8 cellular contexts compared by ENCODE assay signal in the genomic region with DNA sequence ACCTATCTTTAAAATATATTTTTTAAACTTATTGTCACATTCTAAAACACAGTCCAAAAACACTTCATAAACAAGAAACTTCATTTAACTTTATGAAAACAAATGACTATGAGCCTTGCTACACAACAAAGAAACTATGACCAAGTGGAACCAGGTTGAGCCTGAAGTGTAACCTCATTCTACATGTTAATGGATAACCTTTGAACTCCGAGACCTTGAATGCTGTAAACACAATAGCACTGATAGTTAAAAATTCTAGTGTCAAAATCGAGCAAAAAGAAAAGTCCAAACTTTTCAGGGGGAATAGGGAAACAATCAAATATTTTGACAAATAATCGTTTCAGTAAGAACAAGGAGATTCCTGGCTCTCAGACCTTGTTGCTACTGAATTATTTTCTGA. TPM values are rescaled to one million over a fixed set of nuclear protein-coding genes. Genes with fewer than 3 reads are reported as not detected.
DNase-seq lines count a peak whose midpoint lies in the region; ATAC-seq and TF ChIP-seq lines count a peak whose summit lies in the region.
"Not testable (repeated sequence)": the region's sequence is repeated elsewhere in the genome, so short reads cannot be mapped to it uniquely, and the experiment has no call there.

No MANE protein-coding gene starts in this region.

- H3K79me1 ChIP-seq in H9 (ENCODE audit: insufficient read depth, low read depth, low read length, poor library complexity, severe bottlenecking) = not testable (repeated sequence)

- H3K23me2 ChIP-seq in H9 (ENCODE audit: insufficient read length, low read depth, low read length, poor library complexity, severe bottlenecking) = not testable (repeated sequence)

- WGBS in H9 (ENCODE audit: extremely low coverage, insufficient read length, low lambda C conversion rate) = no CpG with 5 or more reads among the region's 3 CpGs
- WGBS in smooth muscle cell (ENCODE audit: low lambda C conversion rate) = 44% methylated on average over 3 of the region's 3 CpGs

- H2BK12ac ChIP-seq in H9 (ENCODE audit: insufficient read length, low read depth, low read length) = not testable (repeated sequence)

- H3K27ac ChIP-seq in A673 (ENCODE audit: low read depth, low read length, poor library complexity, severe bottlenecking) = peak overlapping the region; percentile 86
- not testable (repeated sequence) for H3K27ac ChIP-seq in H9 (ENCODE audit: insufficient read length, low read depth, low read length)
- H3K27ac ChIP-seq in Panc1 (ENCODE audit: low read length) = peak overlapping the region; percentile 98
- H3K27ac ChIP-seq in colonic mucosa = peak overlapping the region; percentile 92
- peak overlapping the region; percentile 84 for H3K27ac ChIP-seq in smooth muscle cell (ENCODE audit: low read depth)

- in situ Hi-C loops in Panc1 (cut with HindIII; ENCODE audit: low pct_unique_long_range_greater_than_20kb, low sequenced_read_pairs) = not testable (repeated sequence)

- H3K4ac ChIP-seq in H9 (ENCODE audit: low read depth, low read length) = not testable (repeated sequence)

- not testable (repeated sequence) for H3K27me3 Mint-ChIP-seq in H9 (ENCODE audit: low read depth); activated T-helper 17 cell treated with anti-CD3 and anti-CD28 coated beads, Interleukin-2, amount 50 U/mL, for 72 hours; naive thymus-derived CD8-positive, alpha-beta T cell
- H3K27me3 Mint-ChIP-seq in immature natural killer cell (ENCODE audit: low read depth in 3 of 3) = peaks cover 7 to 13% (median 11%) of the 10 kb centered on the region in 3 donors

- H3K4me1 ChIP-seq in A673 (ENCODE audit: insufficient read depth, low read length, poor library complexity, severe bottlenecking) (peaks cover 39% of the 10 kb centered on the region), H9 (ENCODE audit: insufficient read depth, low read length) (peaks cover 11% of the 10 kb centered on the region; the same call in 1 of the 2 replicates), Panc1 (ENCODE audit: control insufficient read depth, insufficient read depth, low read length) (peaks cover 31% of the 10 kb centered on the region), smooth muscle cell (ENCODE audit: low read depth) (peaks cover 28% of the 10 kb centered on the region)
- H3K4me1 ChIP-seq in colonic mucosa = not testable (repeated sequence)

- CTCF ChIA-PET in A673 (lab: Charles Lee) = interaction anchor here (0.7 kb wide), 1 partner anchor 66 kb away, joined by 4 read pairs; no protein-coding TSS in a partner anchor
- CTCF ChIA-PET in Panc1 (lab: Charles Lee) = not testable (repeated sequence)

- not testable (repeated sequence) for H3K27me3 ChIP-seq in A673 (replicated peaks; ENCODE audit: insufficient read depth, low read depth, low read length, poor library complexity); H9 (ENCODE audit: insufficient read depth, low read length); Panc1 (ENCODE audit: control insufficient read depth, insufficient read depth, low read length); colonic mucosa; smooth muscle cell (ENCODE audit: low read depth)

- H4K5ac ChIP-seq in H9 (ENCODE audit: insufficient read length, low read depth, low read length) = not testable (repeated sequence)

- DNase-seq in A673 (ENCODE audit: low spot score); H9; Panc1 (ENCODE audit: low read depth, low spot score); immature natural killer cell; naive thymus-derived CD8-positive, alpha-beta T cell; smooth muscle cell (lab: John Stamatoyannopoulos, UW; ENCODE audit: unreplicated experiment): not testable (repeated sequence)
- DNase-seq in colonic mucosa = peak; percentile 26

- H3K4me1 Mint-ChIP-seq in H9 (peaks cover 57 to 61% of the 10 kb centered on the region in 2 experiments), immature natural killer cell (peaks cover 37 to 60% of the 10 kb centered on the region in 2 donors)
- H3K4me1 Mint-ChIP-seq in activated T-helper 17 cell treated with anti-CD3 and anti-CD28 coated beads, Interleukin-2, amount 50 U/mL, for 72 hours = peaks cover 33% of the 10 kb centered on the region
- H3K4me1 Mint-ChIP-seq in naive thymus-derived CD8-positive, alpha-beta T cell = peaks cover 29 to 71% (median 58%) of the 10 kb centered on the region in 4 donors

- TF ChIP-seq CTCF in A673 (conservative IDR thresholded peaks at IDR 0.05; ENCODE audit: low read depth, low read length); H9 (conservative IDR thresholded peaks at IDR 0.05); Panc1 (IDR thresholded peaks at IDR 0.05); colonic mucosa (IDR thresholded peaks at IDR 0.05); smooth muscle cell (IDR thresholded peaks at IDR 0.05; ENCODE audit: borderline replicate concordance, insufficient read depth, poor library complexity, severe bottlenecking): not testable (repeated sequence)

- not testable (repeated sequence) for H3K9me3 ChIP-seq in A673 (ENCODE audit: low read depth, low read length, poor library complexity, severe bottlenecking); H9 (ENCODE audit: control insufficient read depth, low read depth, low read length); Panc1 (ENCODE audit: control insufficient read depth, insufficient read depth, low read depth, low read length); colonic mucosa; smooth muscle cell (replicated peaks; ENCODE audit: low read depth)

- not testable (repeated sequence) for H3K9ac ChIP-seq in H9 (ENCODE audit: extremely low read depth, insufficient read length, low read length); smooth muscle cell (ENCODE audit: low read depth)
- peak overlapping the region in 1 of 2 donors; percentile 82 for H3K9ac ChIP-seq in colonic mucosa (ENCODE audit: low read depth in 2 of 2, low read length in 2 of 2)

- not testable (repeated sequence) for H2AK5ac ChIP-seq in H9 (ENCODE audit: insufficient read length, low read length)

- not testable (repeated sequence) for H3K79me2 ChIP-seq in H9 (ENCODE audit: insufficient read depth, low read length)
- peaks cover 27% of the 10 kb centered on the region for H3K79me2 ChIP-seq in smooth muscle cell (ENCODE audit: low read depth)

- H3K4me3 ChIP-seq in A673 (ENCODE audit: low read depth, low read length, poor library complexity, severe bottlenecking) = peak overlapping the region; percentile 79
- H3K4me3 ChIP-seq in Panc1 (ENCODE audit: low read depth in 2 of 2, low read length in 2 of 2) = peak overlapping the region; percentile 53 to 66
- H3K4me3 ChIP-seq in colonic mucosa = peak overlapping the region; percentile 56
- H3K4me3 ChIP-seq in smooth muscle cell = peak overlapping the region; percentile 78

- intact Hi-C loops in A673 (cut with micrococcal nuclease; ENCODE audit: unreplicated experiment) = loop anchor here (5.0 to 10.0 kb wide), 3 partner anchors 82 to 232 kb away; no protein-coding TSS in a partner anchor
- intact Hi-C loops in Panc1 (cut with micrococcal nuclease; ENCODE audit: unreplicated experiment) = loop anchor here (10.0 kb wide), 2 partner anchors 139 to 319 kb away; no protein-coding TSS in a partner anchor
- intact Hi-C loops in colonic mucosa (cut with DNase I) = loop anchor here (10.0 kb wide), 1 partner anchor 49 kb away; no protein-coding TSS in a partner anchor

- not testable (repeated sequence) for H2BK5ac ChIP-seq in H9 (ENCODE audit: insufficient read length, low read length)

- H3K18ac ChIP-seq in H9 (ENCODE audit: insufficient read length, low read depth, low read length) = not testable (repeated sequence)

- not testable (repeated sequence) for H2BK20ac ChIP-seq in H9 (ENCODE audit: low read depth, low read length, poor library complexity, severe bottlenecking)

- H4K20me1 ChIP-seq in H9 (ENCODE audit: control insufficient read depth, insufficient read depth, insufficient read length); smooth muscle cell (ENCODE audit: low read depth): not testable (repeated sequence)

- not testable (repeated sequence) for ATAC-seq in Panc1; activated T-helper 17 cell treated with anti-CD3 and anti-CD28 coated beads, Interleukin-2, amount 50 U/mL, for 72 hours (replicated peaks); naive thymus-derived CD8-positive, alpha-beta T cell

- not testable (repeated sequence) for H3K4me2 ChIP-seq in H9 (ENCODE audit: insufficient read depth, insufficient read length, low read length)
- peak overlapping the region; percentile 92 for H3K4me2 ChIP-seq in smooth muscle cell

- H3K23ac ChIP-seq in H9 (ENCODE audit: insufficient read length, low read depth, low read length) = not testable (repeated sequence)

- POLR2A ChIA-PET in A673 (lab: Charles Lee; ENCODE audit: low non-redundant PET) = not testable (repeated sequence)
- POLR2A ChIA-PET in Panc1 (lab: Charles Lee) = interaction anchor here (0.7 to 2.3 kb wide), 2 partner anchors 14 to 87 kb away, joined by 6 to 17 read pairs; no protein-coding TSS in a partner anchor
- POLR2A ChIA-PET in naive thymus-derived CD8-positive, alpha-beta T cell (lab: Charles Lee) = interaction anchor here (0.6 to 8.4 kb wide), 11 partner anchors 14 to 320 kb away, joined by 3 to 143 read pairs (median 5); no protein-coding TSS in a partner anchor

- BruUV-seq in A673 (replicated peaks; lab: Mats Ljungman, UMichigan); Panc1 (replicated peaks; lab: Mats Ljungman, UMichigan): not testable (repeated sequence)

- H3K27ac Mint-ChIP-seq in H9 (peak overlapping the region; percentile 93 to 96 (median 93); a peak in 6 of 7 replicates), immature natural killer cell (peak overlapping the region; percentile 22 to 86 (median 74))
- peak overlapping the region; percentile 90 for H3K27ac Mint-ChIP-seq in activated T-helper 17 cell treated with anti-CD3 and anti-CD28 coated beads, Interleukin-2, amount 50 U/mL, for 72 hours
- H3K27ac Mint-ChIP-seq in naive thymus-derived CD8-positive, alpha-beta T cell = peak overlapping the region; percentile 88 to 99 (median 94)

- not testable (repeated sequence) for H3K56ac ChIP-seq in H9 (ENCODE audit: insufficient read length, low read depth, low read length)

- not testable (repeated sequence) for H3K36me3 Mint-ChIP-seq in H9 (ENCODE audit: insufficient read depth in 1 of 3, low read depth in 3 of 3); immature natural killer cell; naive thymus-derived CD8-positive, alpha-beta T cell
- H3K36me3 Mint-ChIP-seq in activated T-helper 17 cell treated with anti-CD3 and anti-CD28 coated beads, Interleukin-2, amount 50 U/mL, for 72 hours (ENCODE audit: low read depth) = peaks cover 24% of the 10 kb centered on the region

- H2BK15ac ChIP-seq in H9 (ENCODE audit: low read depth, low read length) = not testable (repeated sequence)

- H3T11ph ChIP-seq in H9 (ENCODE audit: low read length) = not testable (repeated sequence)

- not testable (repeated sequence) for H3K9me3 Mint-ChIP-seq in H9; activated T-helper 17 cell treated with anti-CD3 and anti-CD28 coated beads, Interleukin-2, amount 50 U/mL, for 72 hours; immature natural killer cell; naive thymus-derived CD8-positive, alpha-beta T cell

- not testable (repeated sequence) for H4K91ac ChIP-seq in H9 (ENCODE audit: insufficient read length, low read depth, low read length)

- H3K36me3 ChIP-seq in A673 (ENCODE audit: insufficient read depth, low read length, poor library complexity, severe bottlenecking); Panc1 (ENCODE audit: control insufficient read depth, insufficient read depth, low read length); colonic mucosa; smooth muscle cell (ENCODE audit: low read depth): not testable (repeated sequence)

- not testable (repeated sequence) for H4K8ac ChIP-seq in H9 (replicated peaks; ENCODE audit: insufficient read length, low read depth, low read length)

- H3K4me3 Mint-ChIP-seq in H9 = peak overlapping the region in 1 of 2 experiments; percentile 48; a peak in 3 of 5 replicates
- H3K4me3 Mint-ChIP-seq in activated T-helper 17 cell treated with anti-CD3 and anti-CD28 coated beads, Interleukin-2, amount 50 U/mL, for 72 hours = peak overlapping the region; percentile 86
- H3K4me3 Mint-ChIP-seq in immature natural killer cell = peak overlapping the region in 3 of 5 donors; percentile 36 to 62 (median 44)
- peak overlapping the region; percentile 61 to 92 (median 82) for H3K4me3 Mint-ChIP-seq in naive thymus-derived CD8-positive, alpha-beta T cell

- H3F3A ChIP-seq in smooth muscle cell (ENCODE audit: low read depth) = not testable (repeated sequence)

- not testable (repeated sequence) for H3K14ac ChIP-seq in H9 (ENCODE audit: insufficient read depth, low read length)

- not testable (repeated sequence) for H2BK120ac ChIP-seq in H9 (ENCODE audit: low read depth, low read length, poor library complexity, severe bottlenecking)

- not testable (repeated sequence) for H2AFZ ChIP-seq in H9 (ENCODE audit: low read length); smooth muscle cell (ENCODE audit: low read depth)

RNA-seq across cellular contexts. Expression of a gene that starts 2.1 kb away (rescaled TPM):
- total RNA-seq in A673 (2021) = 27.0 and 37.7 TPM in 2 replicates
- total RNA-seq in H9 (2021) = 79.2 and 82.8 TPM in 2 replicates
- total RNA-seq in Panc1 (2021; ENCODE audit: unreplicated experiment) = 210 TPM
- 80.1 TPM for polyA plus RNA-seq in Panc1 (2012; ENCODE audit: insufficient read length)
- 10 to 100 TPM; 52.7 to 54.2 TPM for total RNA-seq in activated T-helper 17 cell treated with anti-CD3 and anti-CD28 coated beads, Interleukin-2, amount 50 U/mL, for 72 hours
- total RNA-seq in colonic mucosa = 10 to 100 TPM; 45.7 to 73.0 TPM
- polyA plus RNA-seq in immature natural killer cell = 10 to 100 TPM in 2 of 3 donors, 1 to 10 TPM in 1; 10.0 to 33.5 (median 16.2) TPM
- 100 to 1,000 TPM; 100 to 101 TPM for total RNA-seq in naive thymus-derived CD8-positive, alpha-beta T cell
- 10 to 100 TPM; 21.5 to 34.2 (median 25.3) TPM for polyA plus RNA-seq in naive thymus-derived CD8-positive, alpha-beta T cell
- total RNA-seq in smooth muscle cell = 42.2 and 42.9 TPM in 2 replicates
- polyA plus RNA-seq in smooth muscle cell = 3.9 and 8.5 TPM in 2 replicates
